ENCODE assay signal across 1 cellular context in genomic region chr16:86679490-86679889, GRCh38.
TF ChIP-seq lines count a peak whose summit lies in the region.

No MANE protein-coding gene starts in this region.

TF ChIP-seq in GM23338, 12 proteins besides CTCF, POLR2A, EP300 and RAD21 (continued from another document):
- TF ChIP-seq REST (IDR thresholded peaks at IDR 0.05; ENCODE audit: unreplicated experiment), result no peak
